ENCODE assay signal across 8 cellular contexts in the genomic region with DNA sequence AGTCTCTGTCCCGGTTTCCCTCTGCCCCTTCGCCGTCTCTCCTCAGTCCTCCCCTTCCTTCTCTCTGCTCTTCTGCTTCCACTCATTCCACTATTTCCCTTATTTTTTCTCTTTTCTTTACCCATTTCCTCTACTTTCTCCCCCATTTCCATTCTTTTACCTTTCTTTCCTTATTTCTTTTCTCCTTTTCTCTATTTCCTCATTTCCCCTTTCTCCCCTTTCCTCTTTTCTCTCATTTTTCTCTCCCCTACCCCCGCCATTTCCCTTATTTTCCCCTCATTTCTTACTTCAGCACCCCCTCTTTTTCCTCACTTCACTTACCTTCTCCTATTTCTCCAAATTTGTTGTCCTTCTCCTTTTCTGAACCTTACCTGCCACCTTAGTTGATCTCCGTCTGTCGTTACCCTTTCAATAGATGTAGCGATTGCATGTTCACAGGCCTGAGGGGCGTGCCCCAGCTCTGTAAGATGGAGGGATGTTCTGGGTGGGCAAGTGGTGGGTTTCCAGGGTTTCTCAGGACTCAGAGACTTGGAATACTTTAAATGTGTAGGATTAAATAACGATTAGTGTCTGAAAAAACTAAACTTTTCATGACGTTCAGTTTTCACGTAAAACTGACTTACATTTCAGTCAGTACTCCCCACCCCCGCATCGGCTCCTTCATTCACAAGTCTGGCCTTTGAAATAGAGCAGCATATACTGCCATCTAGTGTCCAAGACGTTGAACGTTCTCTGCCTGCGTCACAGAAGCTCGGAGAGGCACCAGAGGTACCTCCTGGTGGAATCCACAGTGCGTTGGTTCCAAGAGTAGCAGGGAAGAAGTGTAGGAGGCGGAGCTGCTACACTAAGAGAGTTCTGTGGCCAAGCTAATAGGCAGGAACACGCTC. TPM values are rescaled to one million over a fixed set of nuclear protein-coding genes. Genes with fewer than 3 reads are reported as not detected.
DNase-seq lines count a peak whose midpoint lies in the region; ATAC-seq and TF ChIP-seq lines count a peak whose summit lies in the region.

No MANE protein-coding gene starts in this region.

- WGBS in HUES64: 7% methylated on average over 19 of the region's 20 CpGs
- 5 to 13% methylated on average over 20 of the region's 20 CpGs for WGBS in esophagus, 2 donors

- H3K9ac ChIP-seq in HUES64 (ENCODE audit: low read depth, low read length) (no peak overlapping the region), OCI-LY1 (ENCODE audit: low read length) (no peak overlapping the region), mucosa of rectum (ENCODE audit: low read depth in 1 of 2, low read length in 2 of 2) (peak overlapping the region; percentile 54 to 74)

- H2AFZ ChIP-seq in OCI-LY1 (ENCODE audit: low read length): no peak overlapping the region

- no peaks in the 10 kb centered on the region for H4K20me1 ChIP-seq in OCI-LY1 (ENCODE audit: insufficient read depth, low read length)

- H3K4me2 ChIP-seq in OCI-LY1 (ENCODE audit: low read length): peak overlapping the region; percentile 44

- no peaks in the 10 kb centered on the region for H3K79me2 ChIP-seq in OCI-LY1 (ENCODE audit: insufficient read depth, low read length)

- H3K4me3 ChIP-seq in HUES64 (ENCODE audit: low read length) (peak overlapping the region; percentile 53), OCI-LY1 (ENCODE audit: low read depth, low read length, poor library complexity, severe bottlenecking) (no peak overlapping the region), esophagus (ENCODE audit: low read depth in 1 of 2, low read length in 2 of 2) (peak overlapping the region; percentile 36 to 65), mucosa of rectum (ENCODE audit: low read length in 2 of 2) (peak overlapping the region; percentile 62 to 72)

- H3F3A ChIP-seq in OCI-LY1 (ENCODE audit: insufficient read depth, low read length): no peaks in the 10 kb centered on the region

- H3K4me1 ChIP-seq in HUES64 (ENCODE audit: insufficient read depth, low read length): peaks cover 11% of the 10 kb centered on the region; the same call in 1 of the 2 replicates
- peaks cover 10% of the 10 kb centered on the region for H3K4me1 ChIP-seq in OCI-LY1 (ENCODE audit: insufficient read depth, low read length, severe bottlenecking)
- peaks cover 0 to 5% of the 10 kb centered on the region in 2 donors for H3K4me1 ChIP-seq in esophagus (ENCODE audit: control insufficient read depth in 2 of 2, insufficient read depth in 2 of 2, low read length in 1 of 2)
- H3K4me1 ChIP-seq in mucosa of rectum (ENCODE audit: control insufficient read depth in 2 of 2, insufficient read depth in 2 of 2, low read length in 2 of 2): peaks cover 0 to 16% of the 10 kb centered on the region in 2 donors

- no peaks in the 10 kb centered on the region for H3K9me2 ChIP-seq in OCI-LY1 (ENCODE audit: low read depth, low read length)

- TF ChIP-seq CTCF in OCI-LY1 (IDR thresholded peaks at IDR 0.05; ENCODE audit: low read length): peak; percentile 63

- no peaks in the 10 kb centered on the region for H3K9me3 ChIP-seq in HUES64 (ENCODE audit: insufficient read depth, low read depth, low read length)
- no peaks in the 10 kb centered on the region for H3K9me3 ChIP-seq in OCI-LY1 (ENCODE audit: low read length)
- no peaks in the 10 kb centered on the region for H3K9me3 ChIP-seq in esophagus (ENCODE audit: control insufficient read depth in 2 of 2, insufficient read depth in 1 of 2, low read depth in 1 of 2, low read length in 1 of 2)
- H3K9me3 ChIP-seq in mucosa of rectum (ENCODE audit: control insufficient read depth in 2 of 2, low read length in 2 of 2): no peaks in the 10 kb centered on the region

- peak; percentile 83 for DNase-seq in Caki2 (ENCODE audit: low read depth)
- peak; percentile 57 for DNase-seq in activated T-cell treated with anti-CD3 and anti-CD28 coated beads for 24 hours (ENCODE audit: low read depth)
- DNase-seq in stimulated activated CD8-positive, alpha-beta memory T cell treated with anti-CD3 and anti-CD28 coated beads, Interleukin-4, amount 100 ng/mL, for 24 hours (ENCODE audit: low read depth): peak; percentile 68

- ATAC-seq in GM21423 (IDR thresholded peaks at IDR 0.05; ENCODE audit: unreplicated experiment): peak; percentile 74

- H3K36me3 ChIP-seq in HUES64 (ENCODE audit: insufficient read depth, low read length) (no peaks in the 10 kb centered on the region), OCI-LY1 (ENCODE audit: insufficient read depth, low read length) (no peaks in the 10 kb centered on the region), esophagus (ENCODE audit: control insufficient read depth in 2 of 2, insufficient read depth in 2 of 2, low read length in 1 of 2) (no peaks in the 10 kb centered on the region), mucosa of rectum (ENCODE audit: control insufficient read depth in 2 of 2, insufficient read depth in 2 of 2, low read length in 2 of 2) (no peaks in the 10 kb centered on the region)

- in situ Hi-C loops in Caki2 (cut with HindIII; ENCODE audit: low pct_unique_long_range_greater_than_20kb, low sequenced_read_pairs): no loop called here

- H3K27ac ChIP-seq in HUES64 (ENCODE audit: low read depth, low read length) (no peak overlapping the region), OCI-LY1 (ENCODE audit: low read depth, low read length, poor library complexity, severe bottlenecking) (no peak overlapping the region), esophagus (ENCODE audit: low read depth in 2 of 2, low read length in 1 of 2) (peak overlapping the region; percentile 84 to 92), mucosa of rectum (ENCODE audit: low read depth in 2 of 2, low read length in 2 of 2) (peak overlapping the region; percentile 5 to 38)

- H3K27me3 ChIP-seq in HUES64 (ENCODE audit: insufficient read depth, low read length): peaks cover 42% of the 10 kb centered on the region
- H3K27me3 ChIP-seq in OCI-LY1 (ENCODE audit: insufficient read depth, low read length): no peaks in the 10 kb centered on the region
- H3K27me3 ChIP-seq in esophagus (ENCODE audit: control insufficient read depth in 1 of 2, insufficient read depth in 2 of 2, low read length in 2 of 2): no peaks in the 10 kb centered on the region
- H3K27me3 ChIP-seq in mucosa of rectum (ENCODE audit: control insufficient read depth in 2 of 2, insufficient read depth in 2 of 2, low read length in 2 of 2): peaks cover 0 to 4% of the 10 kb centered on the region in 2 donors

RNA-seq across cellular contexts. Expression of a gene that starts 0.6 kb away (rescaled TPM):
- total RNA-seq in Caki2 (2014; rRNA removed; shearing (Covaris generic); ENCODE audit: low replicate concordance): not detected in 2 replicates
- polyA plus RNA-seq in HUES64 (2013, experiment 1 of 2): not detected
- polyA plus RNA-seq in HUES64 (2013, experiment 2 of 2): not detected
- under 1 TPM in 1 of 2 donors, not detected in 1; 0.02 TPM for polyA plus RNA-seq in esophagus

RNA-seq across cellular contexts. Expression of a gene that starts 1.3 kb away (rescaled TPM):
- total RNA-seq in Caki2 (2014; rRNA removed; shearing (Covaris generic); ENCODE audit: low replicate concordance): 37.9 and 57.9 TPM in 2 replicates
- 9.4 TPM for polyA plus RNA-seq in HUES64 (2013, experiment 1 of 2)
- polyA plus RNA-seq in HUES64 (2013, experiment 2 of 2): 13.1 TPM
- polyA plus RNA-seq in esophagus: 10 to 100 TPM; 62.5 to 64.5 TPM

RNA-seq across cellular contexts. Expression of a gene that starts 48.8 kb away (rescaled TPM):
- total RNA-seq in Caki2 (2014; rRNA removed; shearing (Covaris generic); ENCODE audit: low replicate concordance): 9.3 and 15.6 TPM in 2 replicates
- 1.5 TPM for polyA plus RNA-seq in HUES64 (2013, experiment 1 of 2)
- polyA plus RNA-seq in HUES64 (2013, experiment 2 of 2): 2.0 TPM
- polyA plus RNA-seq in esophagus: 1 to 10 TPM; 3.3 to 7.9 TPM

Comparison
In these comparisons a context has a peak if more than half of its experiments do, and no peak if none do; other contexts are left out.
1. H3K27ac ChIP-seq: peak in esophagus (2 of 2) and mucosa of rectum (2 of 2); none in HUES64 (single experiment) and OCI-LY1 (single experiment).
2. H3K9ac ChIP-seq: peak in mucosa of rectum (2 of 2); none in HUES64 (single experiment) and OCI-LY1 (single experiment).
3. Peak in every context shown above with its lines, with median percentiles within 50 percentile points of each other: DNase-seq.